9 cellular contexts compared by ENCODE assay signal in the genomic region with DNA sequence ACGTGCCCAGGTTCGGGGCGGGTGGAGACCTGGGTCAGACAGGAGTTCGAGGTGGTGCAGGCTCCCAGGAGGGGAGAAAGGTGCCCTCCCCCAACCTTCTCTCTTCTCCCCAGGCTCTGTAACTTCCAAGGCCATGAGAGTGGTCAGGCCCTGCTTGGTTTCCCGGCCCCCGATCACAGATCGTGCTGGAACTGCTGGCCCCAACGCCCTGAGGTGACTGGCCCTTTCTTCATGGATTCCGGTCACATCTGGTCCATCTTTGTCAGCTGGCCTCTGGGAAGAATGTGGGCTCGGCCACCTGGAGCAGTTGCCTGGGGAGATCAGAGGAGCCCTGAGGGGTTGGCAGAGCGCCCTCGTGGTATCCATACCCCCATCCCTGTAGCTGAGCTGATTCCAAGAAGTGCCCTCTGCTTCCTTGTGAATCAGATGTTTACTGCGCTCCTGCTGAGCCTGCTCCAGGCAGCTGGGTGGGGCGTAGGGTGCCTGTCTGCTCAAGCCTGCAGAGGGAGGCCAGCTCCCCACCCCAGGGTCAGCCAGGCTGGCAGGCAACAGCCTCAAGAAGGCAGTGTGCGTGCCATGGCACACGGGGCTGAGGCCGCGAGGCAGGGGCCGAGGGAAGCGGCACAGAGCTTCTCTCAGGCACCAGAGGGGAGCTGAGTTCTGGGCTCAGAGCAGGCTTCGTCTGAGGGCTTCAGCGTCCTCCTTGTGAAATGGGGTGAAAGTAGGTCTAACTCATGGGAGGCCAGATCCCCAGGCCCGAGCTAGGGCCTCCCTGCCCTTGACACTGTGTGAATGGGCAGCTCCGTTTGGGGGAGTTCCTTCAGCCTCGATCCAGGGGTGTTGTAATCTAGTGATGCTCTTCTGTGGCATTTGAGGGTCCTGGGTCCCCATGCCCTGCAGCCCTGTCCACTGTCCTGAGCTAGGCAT. TPM values are rescaled to one million over a fixed set of nuclear protein-coding genes. Genes with fewer than 3 reads are reported as not detected.
A peak's percentile ranks its signal among the peaks of the same experiment; 100 is the strongest.
DNase-seq lines count a peak whose midpoint lies in the region; ATAC-seq, FAIRE-seq and TF ChIP-seq lines count a peak whose summit lies in the region.
"Had no signal": no experiment of that assay in that cellular context is flagged by ENCODE, and none has a peak within 500 bp of the region (broad histone marks: within the 10 kb centered on the region; RNA-seq: fewer than 3 reads in every experiment).

No MANE protein-coding gene starts in this region.

- H3K4me3 ChIP-seq in adipocyte (ENCODE audit: low read length) (no peak overlapping the region), kidney (ENCODE audit: low read length in 2 of 2) (peak overlapping the region; percentile 28 to 78), suprapubic skin (peak overlapping the region; percentile 4)

- H3K36me3 Mint-ChIP-seq in WTC11, result no peaks in the 10 kb centered on the region

- TF ChIP-seq CTCF in kidney (IDR thresholded peaks at IDR 0.05; ENCODE audit: borderline replicate concordance, extremely low read depth, insufficient read depth), result no peak
- TF ChIP-seq CTCF in suprapubic skin (IDR thresholded peaks at IDR 0.05), result no peak
- TF ChIP-seq CTCF in WTC11 (IDR thresholded peaks at IDR 0.05), result no peak

- H3K9ac ChIP-seq in adipocyte (ENCODE audit: low read length), result no peak overlapping the region
- H3K9ac ChIP-seq in kidney (ENCODE audit: low read length in 2 of 2), result peak overlapping the region; percentile 2 to 58

- no peak overlapping the region for H3K27ac Mint-ChIP-seq in WTC11

- TF ChIP-seq POLR2A in suprapubic skin (IDR thresholded peaks at IDR 0.05), result no peak

- peaks cover 5% of the 10 kb centered on the region for H3K36me3 ChIP-seq in adipocyte (ENCODE audit: control insufficient read depth, insufficient read depth, low read length, severe bottlenecking)
- no peaks in the 10 kb centered on the region for H3K36me3 ChIP-seq in kidney (ENCODE audit: control insufficient read depth in 1 of 2, insufficient read depth in 2 of 2, low read length in 2 of 2)
- H3K36me3 ChIP-seq in suprapubic skin, result no peaks in the 10 kb centered on the region

- H3K9me3 Mint-ChIP-seq in WTC11, result no peaks in the 10 kb centered on the region

- TF ChIP-seq EP300 in suprapubic skin (IDR thresholded peaks at IDR 0.05), result no peak

- FAIRE-seq in kidney (lab: Jason Lieb, UNC), result no peak
- FAIRE-seq: A204.1 had no signal

- intact Hi-C loops in kidney (cut with DNase I), result no loop called here

- H3K4me3 Mint-ChIP-seq in WTC11, result no peak overlapping the region

- peaks cover 19% of the 10 kb centered on the region for H3K27me3 Mint-ChIP-seq in WTC11 (ENCODE audit: low read depth)

- DNase-seq in DMS79 treated with DMSO at 0.1 percent for 48 hours (lab: John Stamatoyannopoulos, UW) (peak; percentile 23), DMS79 (lab: John Stamatoyannopoulos, UW) (no peak), adipocyte (ENCODE audit: low read depth) (peak; percentile 68), kidney (peak; percentile 97), suprapubic skin (ENCODE audit: low spot score in 2 of 2) (peak; percentile 78 to 80), NCI-H1105 treated with DMSO at 0.1 percent for 48 hours (lab: John Stamatoyannopoulos, UW) (no peak), NCI-H82 (lab: John Stamatoyannopoulos, UW) (no peak), WTC11 (ENCODE audit: low spot score) (no peak)

- WGBS in suprapubic skin, result 56% methylated on average over 13 of the region's 25 CpGs

- H3K4me1 Mint-ChIP-seq in WTC11, result peaks cover 25% of the 10 kb centered on the region

- CTCF ChIA-PET in WTC11 (lab: Charles Lee), result no interaction called here

- ATAC-seq in WTC11, result no peak

- POLR2A ChIA-PET in WTC11 (lab: Charles Lee), result interaction anchor here (0.5 to 0.6 kb wide), 2 partner anchors 14 to 25 kb away, joined by 3 read pairs; no protein-coding TSS in a partner anchor

- H3K9me3 ChIP-seq in adipocyte (ENCODE audit: control insufficient read depth, low read length), result no peaks in the 10 kb centered on the region
- H3K9me3 ChIP-seq in kidney (ENCODE audit: control insufficient read depth in 1 of 2, low read length in 2 of 2), result no peaks in the 10 kb centered on the region
- no peaks in the 10 kb centered on the region for H3K9me3 ChIP-seq in suprapubic skin

- H3K27me3 ChIP-seq in adipocyte (replicated peaks; ENCODE audit: control insufficient read depth, insufficient read depth, low read length) (no peaks in the 10 kb centered on the region), suprapubic skin (no peaks in the 10 kb centered on the region)

- H3K4me1 ChIP-seq in adipocyte (ENCODE audit: control insufficient read depth, insufficient read depth, low read length) (peaks cover 49% of the 10 kb centered on the region), kidney (ENCODE audit: control insufficient read depth in 1 of 2, insufficient read depth in 1 of 2, low read depth in 1 of 2, low read length in 2 of 2) (peaks cover 62 to 82% of the 10 kb centered on the region in 2 donors), suprapubic skin (peaks cover 85% of the 10 kb centered on the region)

- peak overlapping the region; percentile 77 to 93 for H3K27ac ChIP-seq in kidney (ENCODE audit: low read depth in 2 of 2, low read length in 2 of 2)
- peak overlapping the region; percentile 84 for H3K27ac ChIP-seq in suprapubic skin

TF ChIP-seq in WTC11, 78 proteins besides CTCF, POLR2A, EP300 and RAD21:
- TF ChIP-seq ZNF416 (CRISPR knock-in tag; IDR thresholded peaks at IDR 0.05) (no peak), TP53 (CRISPR knock-in tag; IDR thresholded peaks at IDR 0.05) (no peak)
- TF ChIP-seq, protein P1, sequence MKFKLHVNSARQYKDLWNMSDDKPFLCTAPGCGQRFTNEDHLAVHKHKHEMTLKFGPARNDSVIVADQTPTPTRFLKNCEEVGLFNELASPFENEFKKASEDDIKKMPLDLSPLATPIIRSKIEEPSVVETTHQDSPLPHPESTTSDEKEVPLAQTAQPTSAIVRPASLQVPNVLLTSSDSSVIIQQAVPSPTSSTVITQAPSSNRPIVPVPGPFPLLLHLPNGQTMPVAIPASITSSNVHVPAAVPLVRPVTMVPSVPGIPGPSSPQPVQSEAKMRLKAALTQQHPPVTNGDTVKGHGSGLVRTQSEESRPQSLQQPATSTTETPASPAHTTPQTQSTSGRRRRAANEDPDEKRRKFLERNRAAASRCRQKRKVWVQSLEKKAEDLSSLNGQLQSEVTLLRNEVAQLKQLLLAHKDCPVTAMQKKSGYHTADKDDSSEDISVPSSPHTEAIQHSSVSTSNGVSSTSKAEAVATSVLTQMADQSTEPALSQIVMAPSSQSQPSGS (CRISPR knock-in tag; IDR thresholded peaks at IDR 0.05; ENCODE audit: borderline replicate concordance, low read depth), result no peak
TF ChIP-seq in WTC11: peak in this region for 0.

RNA-seq across cellular contexts. Expression of a gene that starts 3.6 kb away (rescaled TPM):
- total RNA-seq in kidney, result 128 TPM
- 27.3 TPM for polyA plus RNA-seq in kidney (ENCODE audit: insufficient read depth, low read depth, low replicate concordance)
- total RNA-seq in suprapubic skin, result 100 to 1,000 TPM; 116 to 709 (median 162) TPM
- total RNA-seq in WTC11 (2021), result 43.2 to 49.1 TPM (median 44.5 TPM) in 3 replicates

RNA-seq across cellular contexts. Expression of a gene that starts 40.4 kb away (rescaled TPM):
- total RNA-seq in kidney (44.4 TPM), suprapubic skin (10 to 100 TPM; 21.8 to 36.0 (median 30.8) TPM), WTC11 (2021) (39.3 to 44.4 TPM (median 41.5 TPM) in 3 replicates)
- 43.1 TPM for polyA plus RNA-seq in kidney (ENCODE audit: insufficient read depth, low read depth, low replicate concordance)

RNA-seq across cellular contexts. Expression of a gene that starts 47.1 kb away (rescaled TPM):
- total RNA-seq in kidney (313 TPM), suprapubic skin (100 to 1,000 TPM; 122 to 299 (median 196) TPM), WTC11 (2021) (164 to 178 TPM (median 167 TPM) in 3 replicates)
- 232 TPM for polyA plus RNA-seq in kidney (ENCODE audit: insufficient read depth, low read depth, low replicate concordance)

Comparison
In these comparisons a context has a peak if more than half of its experiments do, and no peak if none do; other contexts are left out.
1. DNase-seq: peak in DMS79 treated with DMSO at 0.1 percent for 48 hours (single experiment), adipocyte (single experiment), kidney (single experiment) and suprapubic skin (2 of 2); none in DMS79 (single experiment), NCI-H1105 treated with DMSO at 0.1 percent for 48 hours (single experiment), NCI-H82 (single experiment) and WTC11 (single experiment).